In genomic region chr17:78805301-78805700, GRCh38 we compare ENCODE assay signal across 10 cellular contexts. TPM values are rescaled to one million over a fixed set of nuclear protein-coding genes. Genes with fewer than 3 reads are reported as not detected.
A peak's percentile ranks its signal among the peaks of the same experiment; 100 is the strongest.
DNase-seq lines count a peak whose midpoint lies in the region; TF ChIP-seq lines count a peak whose summit lies in the region.
"Had no signal": no experiment of that assay in that cellular context is flagged by ENCODE, and none has a peak within 500 bp of the region (broad histone marks: within the 10 kb centered on the region; RNA-seq: fewer than 3 reads in every experiment).

No MANE protein-coding gene starts in this region.

- TF ChIP-seq POLR2A in thyroid gland (IDR thresholded peaks at IDR 0.05) = no peak

- 84 to 95% methylated on average over 13 to 14 of the region's 14 CpGs for WGBS in thyroid gland, 2 donors

- H3K27me3 Mint-ChIP-seq in activated naive CD4-positive, alpha-beta T cell treated with anti-CD3 and anti-CD28 coated beads, Interleukin-2, amount 50 U/mL, for 24 hours = no peaks in the 10 kb centered on the region

- peaks cover 49% of the 10 kb centered on the region for H3K4me1 Mint-ChIP-seq in activated naive CD4-positive, alpha-beta T cell treated with anti-CD3 and anti-CD28 coated beads, Interleukin-2, amount 50 U/mL, for 24 hours

- no peaks in the 10 kb centered on the region for H3K27me3 ChIP-seq in skeletal muscle tissue (ENCODE audit: control insufficient read depth in 3 of 3, insufficient read depth in 3 of 3, low read length in 3 of 3)
- H3K27me3 ChIP-seq in thyroid gland = no peaks in the 10 kb centered on the region
- H3K27me3 ChIP-seq: pancreas had no signal

- no peaks in the 10 kb centered on the region for H3K9me3 ChIP-seq in skeletal muscle tissue (ENCODE audit: control insufficient read depth in 3 of 3, low read length in 3 of 3)
- no peaks in the 10 kb centered on the region for H3K9me3 ChIP-seq in thyroid gland
- H3K9me3 ChIP-seq: pancreas had no signal

- H3K4me1 ChIP-seq in skeletal muscle tissue (ENCODE audit: control insufficient read depth in 3 of 3, insufficient read depth in 3 of 3, low read length in 3 of 3) = peaks cover 0 to 4% (median 2%) of the 10 kb centered on the region in 3 donors
- H3K4me1 ChIP-seq in thyroid gland = no peaks in the 10 kb centered on the region
- H3K4me1 ChIP-seq: pancreas had no signal

- peak; percentile 80 for DNase-seq in activated CD4-positive, alpha-beta T cell treated with anti-CD3 and anti-CD28 coated beads for 48 hours
- DNase-seq in thyroid gland (no peak), H4 (ENCODE audit: low spot score) (no peak), nucleus accumbens (lab: John Stamatoyannopoulos, UW) (no peak), NCI-H82 (lab: John Stamatoyannopoulos, UW) (no peak)
- DNase-seq: KG1; NK-92 treated with Interleukin-12 subunit alpha and Interleukin-12 subunit beta, amount 100 ng/mL, for 24 hours had no signal

- H3K27ac Mint-ChIP-seq in activated naive CD4-positive, alpha-beta T cell treated with anti-CD3 and anti-CD28 coated beads, Interleukin-2, amount 50 U/mL, for 24 hours = peak overlapping the region; percentile 19

- H3K4me3 Mint-ChIP-seq in activated naive CD4-positive, alpha-beta T cell treated with anti-CD3 and anti-CD28 coated beads, Interleukin-2, amount 50 U/mL, for 24 hours = no peak overlapping the region

- peaks cover 14% of the 10 kb centered on the region for H3K36me3 Mint-ChIP-seq in activated naive CD4-positive, alpha-beta T cell treated with anti-CD3 and anti-CD28 coated beads, Interleukin-2, amount 50 U/mL, for 24 hours

- no peak overlapping the region for H3K4me3 ChIP-seq in skeletal muscle tissue (ENCODE audit: low read length in 3 of 3)
- H3K4me3 ChIP-seq in thyroid gland (replicated peaks in 1 of 3) = no peak overlapping the region
- H3K4me3 ChIP-seq: pancreas had no signal

- H3K27ac ChIP-seq in skeletal muscle tissue (ENCODE audit: low read depth, low read length) = peak overlapping the region; percentile 61
- peak overlapping the region in 2 of 3 donors; percentile 45 to 61 for H3K27ac ChIP-seq in thyroid gland

- no peak for TF ChIP-seq CTCF in thyroid gland (IDR thresholded peaks at IDR 0.05)

- H3K9me3 Mint-ChIP-seq in activated naive CD4-positive, alpha-beta T cell treated with anti-CD3 and anti-CD28 coated beads, Interleukin-2, amount 50 U/mL, for 24 hours = no peaks in the 10 kb centered on the region

- H3K36me3 ChIP-seq in skeletal muscle tissue (ENCODE audit: control insufficient read depth in 3 of 3, insufficient read depth in 3 of 3, low read length in 3 of 3) (peaks cover 53 to 66% (median 63%) of the 10 kb centered on the region in 3 donors), thyroid gland (peaks cover 42 to 63% of the 10 kb centered on the region in 2 donors)

- intact Hi-C loops in thyroid gland (cut with DNase I) = no loop called here

- no peak overlapping the region for H3K9ac ChIP-seq in skeletal muscle tissue (ENCODE audit: low read depth in 1 of 3, low read length in 3 of 3)

RNA-seq across cellular contexts. Expression of gene CYTH1, which starts 23.2 kb away (rescaled TPM):
- total RNA-seq in skeletal muscle tissue (17.7 TPM), thyroid gland (10 to 100 TPM; 69.0 to 94.5 (median 75.7) TPM)
- 8.0 and 9.7 TPM in 2 replicates for total RNA-seq in H4 (2014; rRNA removed; shearing (Covaris generic))

RNA-seq across cellular contexts. Expression of gene USP36, which starts 35.3 kb away (rescaled TPM):
- 25.6 TPM for total RNA-seq in skeletal muscle tissue
- total RNA-seq in thyroid gland = 10 to 100 TPM; 33.9 to 61.5 (median 46.6) TPM
- total RNA-seq in H4 (2014; rRNA removed; shearing (Covaris generic)) = 14.3 and 20.4 TPM in 2 replicates
